21 cellular contexts compared by ENCODE assay signal in genomic region chr1:150557813-150558212, GRCh38. TPM values are rescaled to one million over a fixed set of nuclear protein-coding genes. Genes with fewer than 3 reads are reported as not detected.
DNase-seq lines count a peak whose midpoint lies in the region; ATAC-seq and TF ChIP-seq lines count a peak whose summit lies in the region.
"Had no signal": no experiment of that assay in that cellular context is flagged by ENCODE, and none has a peak within 500 bp of the region (broad histone marks: within the 10 kb centered on the region; RNA-seq: fewer than 3 reads in every experiment).

No MANE protein-coding gene starts in this region.

- H3K27me3 ChIP-seq in breast epithelium (no peaks in the 10 kb centered on the region), mammary epithelial cell (ENCODE audit: insufficient read depth, low read length) (no peaks in the 10 kb centered on the region), lower lobe of right lung (ENCODE audit: low read depth) (no peaks in the 10 kb centered on the region), tibial artery (no peaks in the 10 kb centered on the region)
- H3K27me3 ChIP-seq: body of pancreas, left lung had no signal

- no peak overlapping the region for H3K4me2 ChIP-seq in mammary epithelial cell (ENCODE audit: insufficient read depth, low read depth, low read length)
- H3K4me2 ChIP-seq: smooth muscle cell had no signal

- H3K4me3 ChIP-seq in breast epithelium (peak overlapping the region in 2 of 3 donors; percentile 57 to 83), mammary epithelial cell (replicated peaks in 1 of 3; ENCODE audit: insufficient read depth in 1 of 3, low read depth in 2 of 3, low read length in 3 of 3) (no peak overlapping the region), lower lobe of right lung (no peak overlapping the region), tibial artery (no peak overlapping the region)
- H3K4me3 ChIP-seq: body of pancreas, mucosa of descending colon, smooth muscle cell had no signal

- CTCF ChIA-PET in mammary epithelial cell (lab: Charles Lee; ENCODE audit: low non-redundant PET), result no interaction called here

- no peaks in the 10 kb centered on the region for H3K9me3 ChIP-seq in breast epithelium
- H3K9me3 ChIP-seq in mammary epithelial cell (replicated peaks; ENCODE audit: insufficient read depth, low read length), result no peaks in the 10 kb centered on the region
- no peaks in the 10 kb centered on the region for H3K9me3 ChIP-seq in lower lobe of right lung
- H3K9me3 ChIP-seq in tibial artery, result no peaks in the 10 kb centered on the region
- H3K9me3 ChIP-seq: body of pancreas, left lung, mucosa of descending colon had no signal

- TF ChIP-seq POLR2A in breast epithelium (IDR thresholded peaks at IDR 0.05), result no peak

- in situ Hi-C loops in mammary epithelial cell (cut with MboI; ENCODE audit: low sequenced_read_pairs in 2 of 2), result loop anchor here in 1 of 2 donors (10.0 kb wide), 1 partner anchor 257 kb away; no protein-coding TSS in a partner anchor

- peaks cover 29 to 34% of the 10 kb centered on the region in 2 donors for H3K4me1 ChIP-seq in breast epithelium
- H3K4me1 ChIP-seq in mammary epithelial cell (ENCODE audit: insufficient read depth, low read length), result peaks cover 37% of the 10 kb centered on the region
- H3K4me1 ChIP-seq in lower lobe of right lung, result peaks cover 57% of the 10 kb centered on the region
- peaks cover 5 to 65% (median 54%) of the 10 kb centered on the region in 4 donors for H3K4me1 ChIP-seq in tibial artery

- WGBS in mammary epithelial cell (ENCODE audit: low coverage, missing lambda C conversion rate), result 57% methylated on average over 5 of the region's 15 CpGs

- H4K20me1 ChIP-seq in mammary epithelial cell (ENCODE audit: insufficient read depth, low read length), result no peaks in the 10 kb centered on the region

- TF ChIP-seq CTCF in breast epithelium (IDR thresholded peaks at IDR 0.05), result no peak
- TF ChIP-seq CTCF in mammary epithelial cell (conservative IDR thresholded peaks at IDR 0.05 in 1 of 2, IDR thresholded peaks at IDR 0.05 in 1 of 2; ENCODE audit: extremely low read depth in 1 of 2, insufficient read depth in 1 of 2, low read depth in 1 of 2, low read length in 2 of 2), result no peak
- TF ChIP-seq CTCF in lower lobe of right lung (IDR thresholded peaks at IDR 0.05), result no peak
- no peak for TF ChIP-seq CTCF in tibial artery (IDR thresholded peaks at IDR 0.05)

- H3K27ac ChIP-seq in breast epithelium (peak overlapping the region; percentile 100), mammary epithelial cell (ENCODE audit: insufficient read depth, low read depth, low read length) (no peak overlapping the region), lower lobe of right lung (peak overlapping the region; percentile 99), tibial artery (peak overlapping the region; percentile 99)

- dilution Hi-C loops in mammary epithelial cell (cut with HindIII; ENCODE audit: low sequenced_read_pairs), result no loop called here

- intact Hi-C loops in breast epithelium (cut with DNase I; ENCODE audit: low total_unique reads), result no loop called here
- intact Hi-C loops in mammary epithelial cell (cut with micrococcal nuclease), result no loop called here
- intact Hi-C loops in lower lobe of right lung (cut with DNase I), result no loop called here
- intact Hi-C loops in tibial artery (cut with DNase I; ENCODE audit: low total_unique reads), result loop anchor here (10.0 kb wide), 1 partner anchor 447 kb away; the partner anchor contains the start of genes MINDY1 and PRUNE1

- no peak overlapping the region for H3K9ac ChIP-seq in mammary epithelial cell (ENCODE audit: insufficient read depth, low read length)

- ATAC-seq in lower lobe of right lung, result no peak
- ATAC-seq: activated CD4-positive, CD25-positive, alpha-beta regulatory T cell treated with anti-CD3 and anti-CD28 coated beads, Interleukin-2, amount 50 U/mL, for 24 hours; body of pancreas; left lung; mucosa of descending colon had no signal

- BruUV-seq in mammary epithelial cell (replicated peaks; lab: Mats Ljungman, UMichigan), result no TSS peak

- H2AFZ ChIP-seq in mammary epithelial cell (ENCODE audit: low read depth, low read length), result no peak overlapping the region

- DNase-seq in breast epithelium (ENCODE audit: low spot score in 2 of 2), result peak in 1 of 2 donors; percentile 18
- no peak for DNase-seq in mammary epithelial cell
- DNase-seq in lower lobe of right lung, result no peak
- DNase-seq in tibial artery, result peak in 1 of 2 donors; percentile 67
- DNase-seq in activated CD4-positive, alpha-beta T cell treated with anti-CD3 and anti-CD28 coated beads for 4 hours, result no peak
- DNase-seq in amniotic stem cell (lab: John Stamatoyannopoulos, UW), result no peak
- DNase-seq: 8988T; body of pancreas; Calu3; HCEC 1CT; head of caudate nucleus; KG1; left lung; MV-4-11; NCI-H1694; stimulated activated CD4-positive, alpha-beta T cell treated with anti-CD3 and anti-CD28 coated beads, Interleukin-4, amount 100 ng/mL, for 24 hours had no signal

- peaks cover 17% of the 10 kb centered on the region for H3K79me2 ChIP-seq in mammary epithelial cell (ENCODE audit: insufficient read depth, low read length)

- no peaks in the 10 kb centered on the region for H3K36me3 ChIP-seq in breast epithelium
- H3K36me3 ChIP-seq in mammary epithelial cell (ENCODE audit: insufficient read depth, low read length), result no peaks in the 10 kb centered on the region
- H3K36me3 ChIP-seq in lower lobe of right lung, result peaks cover 37% of the 10 kb centered on the region
- peaks cover 0 to 44% (median 39%) of the 10 kb centered on the region in 3 donors for H3K36me3 ChIP-seq in tibial artery

RNA-seq across cellular contexts. Expression of gene ADAMTSL4, which starts 8.6 kb away (rescaled TPM):
- total RNA-seq in breast epithelium (10 to 100 TPM; 11.3 to 31.8 (median 30.2) TPM), mammary epithelial cell (10 to 100 TPM in 1 of 2 donors, 1 to 10 TPM in 1; 2.9 to 98.0 TPM), lower lobe of right lung (164 TPM)
- polyA plus RNA-seq in mammary epithelial cell, result 4.8 TPM
- 5.1 TPM for polyA minus RNA-seq in mammary epithelial cell
- total RNA-seq: activated CD8-positive, alpha-beta memory T cell treated with anti-CD3 and anti-CD28 coated beads for 36 hours had no signal

RNA-seq across cellular contexts. Expression of gene MCL1, which starts 21.6 kb away (rescaled TPM):
- total RNA-seq in breast epithelium (100 to 1,000 TPM; 257 to 535 (median 333) TPM), mammary epithelial cell (100 to 1,000 TPM; 289 to 455 TPM), lower lobe of right lung (387 TPM)
- polyA plus RNA-seq in mammary epithelial cell, result 126 TPM
- 272 TPM for polyA minus RNA-seq in mammary epithelial cell

RNA-seq across cellular contexts. Expression of gene FALEC, which starts 42.3 kb away (rescaled TPM):
- 1 to 10 TPM in 1 of 3 donors, not detected in 2; 2.2 TPM for total RNA-seq in breast epithelium
- total RNA-seq in mammary epithelial cell, result not detected
- polyA plus RNA-seq in mammary epithelial cell, result not detected
- polyA minus RNA-seq in mammary epithelial cell, result not detected
- not detected for total RNA-seq in lower lobe of right lung
- total RNA-seq: body of pancreas, left lung, mucosa of descending colon, smooth muscle cell, ureter had no signal

RNA-seq across cellular contexts. Expression of gene ECM1, which starts 49.9 kb away (rescaled TPM):
- total RNA-seq in breast epithelium (10 to 100 TPM in 2 of 3 donors, 1 to 10 TPM in 1; 4.0 to 53.3 (median 10.2) TPM), mammary epithelial cell (10 to 100 TPM; 12.5 to 16.2 TPM), lower lobe of right lung (16.9 TPM)
- 11.7 TPM for polyA plus RNA-seq in mammary epithelial cell
- 13.3 TPM for polyA minus RNA-seq in mammary epithelial cell

Comparison
In these comparisons a context has a peak if more than half of its experiments do, and no peak if none do; other contexts are left out.
1. H3K4me3 ChIP-seq: peak in breast epithelium (2 of 3); none in mammary epithelial cell (0 of 3), lower lobe of right lung (single experiment) and tibial artery (0 of 2).